ENCODE assay signal across 9 cellular contexts in the genomic region with DNA sequence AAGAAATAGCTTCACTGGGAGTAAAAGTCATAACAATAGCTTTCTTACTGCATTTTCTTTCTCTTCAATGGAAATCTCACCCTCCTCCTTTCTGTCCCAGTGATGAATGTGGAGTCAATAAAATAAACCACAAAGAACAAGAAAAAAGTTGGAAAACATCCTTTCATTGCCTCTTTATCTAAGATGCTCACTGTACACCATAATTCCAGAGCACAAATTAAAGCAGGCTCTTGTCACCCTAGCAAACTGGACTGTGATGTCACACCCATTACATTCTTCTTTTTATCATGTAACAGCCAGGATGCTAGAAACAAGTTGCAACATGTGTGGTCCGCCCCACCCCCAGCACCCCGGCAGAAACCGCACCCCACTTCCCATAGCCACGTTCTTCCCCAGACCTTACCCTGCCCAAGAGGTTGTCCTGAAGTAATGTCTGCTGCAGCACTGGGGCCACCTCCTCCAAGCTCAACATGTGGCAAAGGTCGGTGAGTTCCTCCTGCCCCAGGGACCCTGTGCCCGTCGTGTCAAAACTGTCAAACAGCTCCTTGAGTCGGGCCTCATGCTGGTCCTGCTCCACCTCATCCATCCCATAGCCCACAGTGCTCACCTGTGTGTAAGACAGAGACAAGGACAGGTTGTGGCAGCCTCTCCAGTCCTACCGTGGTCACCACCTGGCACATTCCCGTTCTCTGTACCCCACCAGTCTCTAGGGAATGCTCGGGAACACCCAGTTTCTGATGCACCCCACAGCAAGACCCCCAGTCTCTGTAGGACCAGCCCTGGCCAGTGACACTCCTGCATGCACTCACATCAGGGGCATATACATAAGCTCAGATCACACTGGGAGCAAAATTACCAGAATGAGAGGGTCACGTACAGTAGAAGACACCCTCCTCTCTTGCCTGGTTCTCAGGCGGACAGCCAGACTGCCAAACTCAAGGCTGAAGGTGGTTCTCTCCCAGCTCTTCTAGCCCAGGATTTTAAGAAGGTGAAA. TPM values are rescaled to one million over a fixed set of nuclear protein-coding genes. Genes with fewer than 3 reads are reported as not detected.
DNase-seq lines count a peak whose midpoint lies in the region; ATAC-seq and TF ChIP-seq lines count a peak whose summit lies in the region.
"Had no signal": no experiment of that assay in that cellular context is flagged by ENCODE, and none has a peak within 500 bp of the region (broad histone marks: within the 10 kb centered on the region; RNA-seq: fewer than 3 reads in every experiment).

No MANE protein-coding gene starts in this region.

- peak overlapping the region; percentile 46 for H3K27ac ChIP-seq in CD8-positive, alpha-beta T cell (ENCODE audit: low read depth, low read length)
- no peak overlapping the region for H3K27ac ChIP-seq in thyroid gland
- H3K27ac ChIP-seq: body of pancreas had no signal

- no peaks in the 10 kb centered on the region for H3K9me3 Mint-ChIP-seq in CD8-positive, alpha-beta T cell

- WGBS in thyroid gland, 2 donors, result 72 to 81% methylated on average over 10 to 13 of the region's 13 CpGs

- peaks cover 84% of the 10 kb centered on the region for H3K4me1 ChIP-seq in CD8-positive, alpha-beta T cell (ENCODE audit: insufficient read depth, low read length)
- peaks cover 0 to 6% of the 10 kb centered on the region in 2 donors for H3K4me1 ChIP-seq in thyroid gland
- H3K4me1 ChIP-seq in BE2C, result peaks cover 2% of the 10 kb centered on the region; the same call in 1 of the 2 replicates

- H3K36me3 ChIP-seq in CD8-positive, alpha-beta T cell (ENCODE audit: insufficient read depth, low read length), result no peaks in the 10 kb centered on the region
- no peaks in the 10 kb centered on the region for H3K36me3 ChIP-seq in thyroid gland
- no peaks in the 10 kb centered on the region for H3K36me3 ChIP-seq in BE2C

- peak overlapping the region; percentile 98 for H3K27ac Mint-ChIP-seq in CD8-positive, alpha-beta T cell

- H3K27me3 Mint-ChIP-seq in CD8-positive, alpha-beta T cell (ENCODE audit: low read depth), result no peaks in the 10 kb centered on the region

- TF ChIP-seq POLR2A in thyroid gland (IDR thresholded peaks at IDR 0.05), result no peak

- no peak for TF ChIP-seq CTCF in CD8-positive, alpha-beta T cell (IDR thresholded peaks at IDR 0.05)
- TF ChIP-seq CTCF in thyroid gland (IDR thresholded peaks at IDR 0.05) (no peak), BE2C (IDR thresholded peaks at IDR 0.05; ENCODE audit: low read depth, low read length) (no peak)

- H3K4me1 Mint-ChIP-seq in CD8-positive, alpha-beta T cell (ENCODE audit: low read depth), result peaks cover 88% of the 10 kb centered on the region

- intact Hi-C loops in CD8-positive, alpha-beta T cell (cut with DNase I, micrococcal nuclease), result loop anchor here (1.0 to 10.0 kb wide), 5 partner anchors 8 to 273 kb away; partner anchors contain the start of gene TRIM9 (in 1 of the 2)
- intact Hi-C loops in thyroid gland (cut with DNase I), result no loop called here

- H3K27me3 ChIP-seq in CD8-positive, alpha-beta T cell (ENCODE audit: insufficient read depth, low read length), result no peaks in the 10 kb centered on the region
- H3K27me3 ChIP-seq in thyroid gland (no peaks in the 10 kb centered on the region), BE2C (no peaks in the 10 kb centered on the region)
- H3K27me3 ChIP-seq: body of pancreas had no signal

- H3K4me3 Mint-ChIP-seq in CD8-positive, alpha-beta T cell, result peak overlapping the region; percentile 79

- H3K9me3 ChIP-seq in CD8-positive, alpha-beta T cell (ENCODE audit: low read length), result no peaks in the 10 kb centered on the region
- H3K9me3 ChIP-seq in thyroid gland (no peaks in the 10 kb centered on the region), BE2C (no peaks in the 10 kb centered on the region)
- H3K9me3 ChIP-seq: body of pancreas had no signal

- DNase-seq in CD8-positive, alpha-beta T cell, result peak; percentile 27 to 81 (median 58)
- DNase-seq in Kasumi-1 (lab: John Stamatoyannopoulos, UW), result peak; percentile 28 to 39
- peak; percentile 52 to 59 for DNase-seq in activated T-cell treated with anti-CD3 and anti-CD28 coated beads, Interleukin-2, amount 50 U/mL, for 48 hours
- peak; percentile 49 for DNase-seq in left lobe of liver (ENCODE audit: low spot score)
- DNase-seq in NCI-H1048 (lab: John Stamatoyannopoulos, UW), result no peak
- no peak for DNase-seq in iPS-NIHi7 (ENCODE audit: extremely low spot score)
- DNase-seq in thyroid gland, result no peak
- DNase-seq in BE2C, result no peak

- H3K36me3 Mint-ChIP-seq in CD8-positive, alpha-beta T cell, result peaks cover 47% of the 10 kb centered on the region

- ATAC-seq in CD8-positive, alpha-beta T cell, result peak; percentile 62
- ATAC-seq in left lobe of liver, result no peak
- ATAC-seq: body of pancreas had no signal

- CTCF ChIA-PET in CD8-positive, alpha-beta T cell (lab: Charles Lee), result interaction anchor here (0.6 to 3.9 kb wide), 8 partner anchors 8 to 45 kb away, joined by 3 to 34 read pairs (median 6); no protein-coding TSS in a partner anchor

- peak overlapping the region; percentile 5 for H3K4me3 ChIP-seq in CD8-positive, alpha-beta T cell (ENCODE audit: low read depth, low read length)
- H3K4me3 ChIP-seq in thyroid gland (replicated peaks in 1 of 3) (no peak overlapping the region), BE2C (ENCODE audit: low read depth, low read length) (no peak overlapping the region)
- H3K4me3 ChIP-seq: body of pancreas had no signal

- POLR2A ChIA-PET in CD8-positive, alpha-beta T cell (lab: Charles Lee), result interaction anchor here (1.0 to 3.4 kb wide), 12 partner anchors 9 to 44 kb away, joined by 3 to 24 read pairs (median 6); partner anchors contain the start of gene NIN

RNA-seq across cellular contexts. Expression of gene NIN, which starts 9.2 kb away (rescaled TPM):
- total RNA-seq in CD8-positive, alpha-beta T cell, result 100 to 1,000 TPM; 121 to 132 TPM
- 5.5 TPM for total RNA-seq in left lobe of liver
- total RNA-seq in thyroid gland, result 10 to 100 TPM; 22.3 to 25.5 (median 22.5) TPM
- 9.4 TPM for polyA plus RNA-seq in BE2C (2012; ENCODE audit: insufficient read depth, insufficient read length, low read depth)

RNA-seq across cellular contexts. Expression of gene ABHD12B, which starts 50.1 kb away (rescaled TPM):
- total RNA-seq in CD8-positive, alpha-beta T cell, result not detected
- total RNA-seq in left lobe of liver (not detected), thyroid gland (under 1 TPM in 1 of 4 donors, not detected in 3; 0.11 TPM)
- polyA plus RNA-seq in BE2C (2012; ENCODE audit: insufficient read depth, insufficient read length, low read depth), result not detected
- total RNA-seq: body of pancreas had no signal

Comparison
In these comparisons a context has a peak if more than half of its experiments do, and no peak if none do; other contexts are left out.
1. DNase-seq: peak in CD8-positive, alpha-beta T cell (7 of 7), Kasumi-1 (2 of 2), activated T-cell treated with anti-CD3 and anti-CD28 coated beads, Interleukin-2, amount 50 U/mL, for 48 hours (2 of 2) and left lobe of liver (single experiment); none in NCI-H1048 (single experiment), iPS-NIHi7 (single experiment), thyroid gland (0 of 2) and BE2C (single experiment).
2. RNA of gene NIN, which starts 9.2 kb away (total RNA-seq): 121 to 132 TPM in CD8-positive, alpha-beta T cell; 22.3 to 25.5 TPM in thyroid gland and 5.5 TPM in left lobe of liver (single experiment); every median in the first group is over 4 times any median in the second.